In the genomic region with DNA sequence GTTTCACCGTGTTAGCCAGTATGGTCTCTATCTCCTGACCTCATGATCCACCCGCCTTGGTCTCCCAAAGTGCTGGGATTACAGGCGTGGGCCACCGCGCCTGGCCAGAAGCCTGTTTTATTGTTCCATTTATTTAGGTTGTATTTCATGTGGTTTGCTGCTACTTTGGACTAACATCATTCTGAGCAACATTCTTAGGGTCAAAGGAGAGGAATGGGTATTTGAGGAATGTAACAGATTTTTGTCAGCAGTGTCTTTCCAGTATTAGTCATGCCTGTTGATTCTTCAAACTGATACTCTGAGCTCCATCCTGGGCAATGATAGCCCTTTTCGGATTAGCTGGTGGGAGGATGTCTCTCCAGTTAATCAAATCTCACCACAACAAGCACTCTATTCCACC, we compare ENCODE assay signal across 9 cellular contexts.
A peak's percentile ranks its signal among the peaks of the same experiment; 100 is the strongest.
DNase-seq lines count a peak whose midpoint lies in the region; ATAC-seq, FAIRE-seq and TF ChIP-seq lines count a peak whose summit lies in the region.
"Had no signal": no experiment of that assay in that cellular context is flagged by ENCODE, and none has a peak within 500 bp of the region (broad histone marks: within the 10 kb centered on the region; RNA-seq: fewer than 3 reads in every experiment).

No MANE protein-coding gene starts in this region.

- peak overlapping the region; percentile 71 to 85 for H3K27ac ChIP-seq in kidney (ENCODE audit: low read depth in 2 of 2, low read length in 2 of 2)
- H3K27ac ChIP-seq in upper lobe of right lung, result peak overlapping the region; percentile 67

- H3K36me3 ChIP-seq in kidney (ENCODE audit: control insufficient read depth in 1 of 2, insufficient read depth in 2 of 2, low read length in 2 of 2), result no peaks in the 10 kb centered on the region
- no peaks in the 10 kb centered on the region for H3K36me3 ChIP-seq in upper lobe of right lung

- TF ChIP-seq CTCF in kidney (IDR thresholded peaks at IDR 0.05; ENCODE audit: borderline replicate concordance, extremely low read depth, insufficient read depth) (no peak), upper lobe of right lung (IDR thresholded peaks at IDR 0.05) (no peak), endothelial cell (IDR thresholded peaks at IDR 0.05; ENCODE audit: unreplicated experiment) (no peak), GM13976 (IDR thresholded peaks at IDR 0.05; ENCODE audit: borderline replicate concordance, control extremely low read depth, extremely low read depth, insufficient read depth, missing control alignments) (no peak)

- no peak overlapping the region for H3K9ac ChIP-seq in kidney (ENCODE audit: low read length in 2 of 2)

- H3K9me3 ChIP-seq in kidney (ENCODE audit: control insufficient read depth in 1 of 2, low read length in 2 of 2), result no peaks in the 10 kb centered on the region
- H3K9me3 ChIP-seq in upper lobe of right lung, result no peaks in the 10 kb centered on the region

- no peaks in the 10 kb centered on the region for H3K27me3 ChIP-seq in upper lobe of right lung

- peaks cover 10% of the 10 kb centered on the region for H3K4me1 Mint-ChIP-seq in endothelial cell (ENCODE audit: unreplicated experiment)
- H3K4me1 Mint-ChIP-seq in immature natural killer cell, result peaks cover 0 to 4% of the 10 kb centered on the region in 2 donors

- intact Hi-C loops in kidney (cut with DNase I), result no loop called here
- intact Hi-C loops in upper lobe of right lung (cut with DNase I), result no loop called here

- in situ Hi-C loops in GM13976 (cut with MboI; ENCODE audit: low sequenced_read_pairs, unreplicated experiment), result no loop called here

- H3K36me3 Mint-ChIP-seq in endothelial cell (ENCODE audit: low read depth, unreplicated experiment), result no peaks in the 10 kb centered on the region
- no peaks in the 10 kb centered on the region for H3K36me3 Mint-ChIP-seq in immature natural killer cell

- FAIRE-seq in kidney (lab: Jason Lieb, UNC), result no peak
- FAIRE-seq: A204.1 had no signal

- H3K27me3 Mint-ChIP-seq in endothelial cell (ENCODE audit: unreplicated experiment) (no peaks in the 10 kb centered on the region), immature natural killer cell (ENCODE audit: low read depth in 3 of 3) (peaks cover 2 to 5% (median 3%) of the 10 kb centered on the region in 3 donors)

- DNase-seq in NCI-H1092 treated with DMSO at 0.1 percent for 48 hours (lab: John Stamatoyannopoulos, UW) (peak; percentile 31), NCI-H1092 (lab: John Stamatoyannopoulos, UW) (no peak), astrocyte of the hippocampus (ENCODE audit: low read depth, low spot score) (peak; percentile 89), kidney (no peak), upper lobe of right lung (no peak), endothelial cell (ENCODE audit: low spot score) (no peak), immature natural killer cell (no peak), GM13976 (ENCODE audit: low spot score) (no peak)

- ATAC-seq in upper lobe of right lung, result no peak

- H3K4me3 Mint-ChIP-seq in endothelial cell (ENCODE audit: unreplicated experiment), result no peak overlapping the region
- H3K4me3 Mint-ChIP-seq in immature natural killer cell, result no peak overlapping the region

- H3K4me3 ChIP-seq in kidney (ENCODE audit: low read length in 2 of 2) (no peak overlapping the region), upper lobe of right lung (no peak overlapping the region)

- H3K9me3 Mint-ChIP-seq in endothelial cell (ENCODE audit: unreplicated experiment), result no peaks in the 10 kb centered on the region
- no peaks in the 10 kb centered on the region for H3K9me3 Mint-ChIP-seq in immature natural killer cell

- peaks cover 6 to 41% of the 10 kb centered on the region in 2 donors for H3K4me1 ChIP-seq in kidney (ENCODE audit: control insufficient read depth in 1 of 2, insufficient read depth in 1 of 2, low read depth in 1 of 2, low read length in 2 of 2)
- H3K4me1 ChIP-seq in upper lobe of right lung, result peaks cover 16% of the 10 kb centered on the region

- H3K27ac Mint-ChIP-seq in endothelial cell (ENCODE audit: unreplicated experiment), result no peak overlapping the region
- H3K27ac Mint-ChIP-seq in immature natural killer cell, result no peak overlapping the region

Comparison
In these comparisons a context has a peak if more than half of its experiments do, and no peak if none do; other contexts are left out.
1. DNase-seq: peak in NCI-H1092 treated with DMSO at 0.1 percent for 48 hours (single experiment) and astrocyte of the hippocampus (single experiment); none in NCI-H1092 (single experiment), kidney (single experiment), upper lobe of right lung (single experiment), endothelial cell (single experiment), immature natural killer cell (0 of 3) and GM13976 (single experiment).